In genomic region chr19:36041092-36041491, GRCh38 we compare ENCODE assay signal across 1 cellular context.
TF ChIP-seq lines count a peak whose summit lies in the region.

No MANE protein-coding gene starts in this region.

TF ChIP-seq in IMR-90, 13 proteins besides CTCF, POLR2A, EP300 and RAD21:
- peak; percentile 77 for TF ChIP-seq CEBPB (IDR thresholded peaks at IDR 0.05; ENCODE audit: low read depth, low read length)
